Comparison of ENCODE assay signal across 3 cellular contexts in the genomic region with DNA sequence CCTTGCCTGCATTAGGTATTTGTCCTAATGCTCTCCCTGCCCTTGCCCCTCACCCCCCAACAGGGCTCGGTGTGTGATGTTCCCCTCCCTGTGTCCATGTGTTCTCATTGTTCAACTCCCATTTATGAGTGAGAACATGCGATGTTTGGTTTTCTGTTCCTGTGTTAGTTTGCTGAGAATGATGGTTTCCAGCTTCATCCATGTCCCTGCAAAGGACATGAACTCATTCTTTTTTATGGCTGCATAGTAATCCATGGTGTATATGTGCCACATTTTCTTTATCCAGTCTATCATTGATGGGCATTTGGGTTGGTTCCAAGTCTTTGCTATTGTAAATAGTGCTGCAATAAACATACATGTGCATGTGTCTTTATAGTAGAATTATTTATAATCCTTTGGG. TPM values are rescaled to one million over a fixed set of nuclear protein-coding genes. Genes with fewer than 3 reads are reported as not detected.
"Had no signal": no experiment of that assay in that cellular context is flagged by ENCODE, and none has a peak within 500 bp of the region (broad histone marks: within the 10 kb centered on the region; RNA-seq: fewer than 3 reads in every experiment).

No MANE protein-coding gene starts in this region.

RNA-seq across cellular contexts. Expression of a gene that starts 11.0 kb away (rescaled TPM):
- total RNA-seq: ascending aorta, bronchial epithelial cell had no signal
- polyA plus RNA-seq: cardiac muscle cell had no signal
